Comparison of ENCODE assay signal across 35 cellular contexts in the genomic region with DNA sequence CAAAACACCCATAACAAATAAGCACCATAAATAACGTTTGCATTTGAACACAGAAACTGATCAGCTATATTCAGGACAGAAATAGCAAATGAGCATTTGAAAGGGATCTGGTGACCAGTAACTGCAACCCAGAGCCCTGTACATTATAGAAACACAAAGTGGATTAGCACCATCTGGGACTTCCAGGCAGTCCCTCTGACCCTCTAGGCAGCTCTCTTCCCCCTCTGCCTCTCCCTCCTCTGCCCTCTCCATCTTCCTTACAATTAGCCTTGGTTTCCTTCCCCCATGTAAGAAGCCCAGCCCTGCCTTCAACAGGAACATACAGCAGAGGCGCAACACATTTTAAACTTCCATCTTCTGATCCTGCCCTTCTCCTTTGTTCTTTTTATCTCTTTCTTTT.
"Had no signal": no experiment of that assay in that cellular context is flagged by ENCODE, and none has a peak within 500 bp of the region (broad histone marks: within the 10 kb centered on the region; RNA-seq: fewer than 3 reads in every experiment).

No MANE protein-coding gene starts in this region.

- H3K9me3 ChIP-seq: ascending aorta, gastroesophageal sphincter, heart left ventricle, left lung, mucosa of descending colon, ovary, prostate gland, thoracic aorta, upper lobe of left lung had no signal

- ATAC-seq: effector memory CD8-positive, alpha-beta T cell; gastroesophageal sphincter; heart left ventricle; left lung; mucosa of descending colon; natural killer cell treated with Interleukin-12 subunit alpha and Interleukin-12 subunit beta and Interleukin-15 and Interleukin-18, amount 100 ng/mL, for 72 hours; sciatic nerve; T-helper 17 cell had no signal

- H3K4me1 Mint-ChIP-seq: activated CD4-positive, alpha-beta T cell treated with anti-CD3 and anti-CD28 coated beads, Interleukin-2, amount 10 ng/mL, durations not matched to agents 24 days and 14 days; activated naive CD8-positive, alpha-beta T cell treated with anti-CD3 and anti-CD28 coated beads for 36 hours had no signal

- H3K27me3 ChIP-seq: ascending aorta, brain microvascular endothelial cell, gastroesophageal sphincter, heart left ventricle, left lung, upper lobe of left lung had no signal

- H3K27ac Mint-ChIP-seq: activated CD4-positive, alpha-beta memory T cell treated with anti-CD3 and anti-CD28 coated beads for 36 hours; activated CD4-positive, alpha-beta T cell treated with anti-CD3 and anti-CD28 coated beads, Interleukin-2, amount 10 ng/mL, durations not matched to agents 24 days and 14 days; activated naive CD4-positive, alpha-beta T cell treated with anti-CD3 and anti-CD28 coated beads for 36 hours; activated naive CD8-positive, alpha-beta T cell treated with anti-CD3 and anti-CD28 coated beads for 36 hours; activated T-helper 1 cell treated with anti-CD3 and anti-CD28 coated beads, Interleukin-12 subunit alpha, Interleukin-12 subunit beta, Interleukin-2, Interleukin-4 antibody, amounts not matched to agents 30 ng/mL and 10 ng/mL and 1 ng/mL, durations not matched to agents 14 hours and 24 hours and 36 hours; effector memory CD8-positive, alpha-beta T cell; natural killer cell treated with Interleukin-12 subunit alpha and Interleukin-12 subunit beta and Interleukin-15 and Interleukin-18, amount 100 ng/mL, for 72 hours; stimulated activated naive CD8-positive, alpha-beta T cell treated with anti-CD3 and anti-CD28 coated beads, Interleukin-15, Interleukin-2, amounts not matched to agents 100 ng/mL and 50 ng/mL, for 24 hours; T-helper 17 cell had no signal

- H3K36me3 ChIP-seq: ascending aorta, brain microvascular endothelial cell, gastroesophageal sphincter, heart left ventricle, left lung, ovary, prostate gland, thoracic aorta, upper lobe of left lung, WERI-Rb-1 had no signal

- H3K4me3 Mint-ChIP-seq: activated CD4-positive, alpha-beta memory T cell treated with anti-CD3 and anti-CD28 coated beads for 36 hours; activated CD4-positive, alpha-beta T cell treated with anti-CD3 and anti-CD28 coated beads, Interleukin-2, amount 10 ng/mL, durations not matched to agents 24 days and 14 days; activated naive CD4-positive, alpha-beta T cell treated with anti-CD3 and anti-CD28 coated beads for 36 hours; activated naive CD8-positive, alpha-beta T cell treated with anti-CD3 and anti-CD28 coated beads for 36 hours; activated T-helper 1 cell treated with anti-CD3 and anti-CD28 coated beads, Interleukin-12 subunit alpha, Interleukin-12 subunit beta, Interleukin-2, Interleukin-4 antibody, amounts not matched to agents 30 ng/mL and 10 ng/mL and 1 ng/mL, durations not matched to agents 14 hours and 24 hours and 36 hours; effector memory CD8-positive, alpha-beta T cell; natural killer cell treated with Interleukin-12 subunit alpha and Interleukin-12 subunit beta and Interleukin-15 and Interleukin-18, amount 100 ng/mL, for 72 hours; stimulated activated naive CD8-positive, alpha-beta T cell treated with anti-CD3 and anti-CD28 coated beads, Interleukin-15, Interleukin-2, amounts not matched to agents 100 ng/mL and 50 ng/mL, for 24 hours; T-helper 17 cell had no signal

- H3K9me3 Mint-ChIP-seq: activated CD4-positive, alpha-beta memory T cell treated with anti-CD3 and anti-CD28 coated beads for 36 hours; activated naive CD8-positive, alpha-beta T cell treated with anti-CD3 and anti-CD28 coated beads for 36 hours; activated T-helper 1 cell treated with anti-CD3 and anti-CD28 coated beads, Interleukin-12 subunit alpha, Interleukin-12 subunit beta, Interleukin-2, Interleukin-4 antibody, amounts not matched to agents 30 ng/mL and 10 ng/mL and 1 ng/mL, durations not matched to agents 14 hours and 24 hours and 36 hours; stimulated activated naive CD8-positive, alpha-beta T cell treated with anti-CD3 and anti-CD28 coated beads, Interleukin-15, Interleukin-2, amounts not matched to agents 100 ng/mL and 50 ng/mL, for 24 hours had no signal

- H3K27ac ChIP-seq: ascending aorta, brain microvascular endothelial cell, gastroesophageal sphincter, left lung, ovary, prostate gland, thoracic aorta, upper lobe of left lung, WERI-Rb-1 had no signal

- H3K27me3 Mint-ChIP-seq: activated CD4-positive, alpha-beta T cell treated with anti-CD3 and anti-CD28 coated beads, Interleukin-2, amount 10 ng/mL, durations not matched to agents 24 days and 14 days; effector memory CD8-positive, alpha-beta T cell; natural killer cell treated with Interleukin-12 subunit alpha and Interleukin-12 subunit beta and Interleukin-15 and Interleukin-18, amount 100 ng/mL, for 72 hours; stimulated activated naive CD8-positive, alpha-beta T cell treated with anti-CD3 and anti-CD28 coated beads, Interleukin-15, Interleukin-2, amounts not matched to agents 100 ng/mL and 50 ng/mL, for 24 hours; T-helper 17 cell had no signal

- DNase-seq: activated CD4-positive, alpha-beta memory T cell treated with anti-CD3 and anti-CD28 coated beads for 36 hours; activated CD4-positive, alpha-beta T cell treated with anti-CD3 and anti-CD28 coated beads, Interleukin-2, amount 10 ng/mL, durations not matched to agents 24 days and 14 days; activated CD4-positive, CD25-positive, alpha-beta regulatory T cell treated with anti-CD3 and anti-CD28 coated beads, Interleukin-2, amount 50 U/mL, for 72 hours; activated CD8-positive, alpha-beta memory T cell treated with anti-CD3 and anti-CD28 coated beads, Interleukin-2, amount 50 U/mL, for 4 hours; activated effector memory CD4-positive, alpha-beta T cell treated with anti-CD3 and anti-CD28 coated beads, Interleukin-2, amount 50 U/mL, for 16 hours; activated naive CD4-positive, alpha-beta T cell treated with anti-CD3 and anti-CD28 coated beads for 36 hours; activated naive CD8-positive, alpha-beta T cell treated with anti-CD3 and anti-CD28 coated beads for 36 hours; activated T-cell treated with anti-CD3 and anti-CD28 coated beads, Interleukin-2, amount 50 U/mL, for 1 hour; brain microvascular endothelial cell; cortex of kidney; effector memory CD8-positive, alpha-beta T cell; erythroblast; heart left ventricle; hypothalamus; left lung; mesendoderm; mucosa of descending colon; ovary; retina; stimulated activated CD4-positive, alpha-beta T cell treated with anti-CD3 and anti-CD28 coated beads, Interleukin-12 subunit alpha, Interleukin-12 subunit beta, amount 100 ng/mL, for 4 hours; stimulated activated CD4-positive, alpha-beta T cell treated with anti-CD3 and anti-CD28 coated beads, Interleukin-4, amount 100 ng/mL, for 1 hour; T-helper 17 cell; T1000; upper lobe of left lung; WERI-Rb-1 had no signal

- H3K4me3 ChIP-seq: ascending aorta, gastroesophageal sphincter, heart left ventricle, left lung, lung, mucosa of descending colon, ovary, prostate gland, skin epidermis, thoracic aorta, upper lobe of left lung had no signal

- H3K36me3 Mint-ChIP-seq: activated CD4-positive, alpha-beta memory T cell treated with anti-CD3 and anti-CD28 coated beads for 36 hours; activated naive CD8-positive, alpha-beta T cell treated with anti-CD3 and anti-CD28 coated beads for 36 hours; natural killer cell treated with Interleukin-12 subunit alpha and Interleukin-12 subunit beta and Interleukin-15 and Interleukin-18, amount 100 ng/mL, for 72 hours had no signal

- H3K4me1 ChIP-seq: ascending aorta, left lung, prostate gland, upper lobe of left lung had no signal
